Comparison of ENCODE assay signal across 9 cellular contexts in the genomic region with DNA sequence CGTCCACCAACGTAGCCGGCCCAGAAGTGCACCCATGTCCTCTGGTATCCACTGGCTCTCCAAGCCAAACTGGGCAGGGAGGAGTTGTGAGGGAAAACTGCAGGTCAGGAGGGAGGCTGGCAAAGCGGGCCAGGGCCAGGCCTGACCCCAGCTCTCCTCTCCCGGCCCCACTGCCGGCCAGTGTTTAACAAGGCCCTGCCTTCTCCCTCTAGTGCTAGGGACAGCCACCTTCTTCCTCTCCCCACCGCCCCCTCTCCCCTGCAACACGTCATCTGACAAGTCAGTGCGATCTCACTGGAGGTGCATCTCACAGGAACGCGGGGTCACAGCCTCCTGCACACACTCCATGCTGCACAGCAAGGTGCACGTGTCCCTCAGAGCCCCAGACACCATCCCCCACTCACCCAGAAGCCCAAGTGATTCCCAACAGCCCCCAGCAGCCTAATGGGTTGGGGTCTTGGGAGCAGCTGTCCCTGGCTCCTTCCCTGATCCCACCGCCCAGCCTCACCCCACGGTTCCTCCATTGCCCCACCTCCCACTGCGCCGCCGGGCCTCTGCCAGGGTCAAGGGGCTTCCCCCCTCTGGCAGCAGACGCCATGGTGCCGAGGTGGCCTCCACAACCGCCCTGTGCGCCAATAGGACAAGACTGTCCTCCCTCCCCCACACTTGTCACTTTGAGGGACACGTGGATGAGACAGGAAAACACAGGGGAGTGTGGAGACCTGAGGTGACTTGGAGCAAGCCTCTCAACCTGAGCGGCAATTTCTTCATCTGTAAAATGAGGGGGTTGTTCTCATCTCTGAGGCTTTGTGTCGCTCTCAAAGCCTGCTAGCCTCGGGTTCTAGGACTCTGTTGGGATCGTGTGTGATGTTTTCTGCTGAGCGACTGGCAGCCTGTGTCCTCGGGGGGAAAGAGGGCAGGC. TPM values are rescaled to one million over a fixed set of nuclear protein-coding genes. Genes with fewer than 3 reads are reported as not detected.
A peak's percentile ranks its signal among the peaks of the same experiment; 100 is the strongest.
DNase-seq lines count a peak whose midpoint lies in the region; ATAC-seq and TF ChIP-seq lines count a peak whose summit lies in the region.
"Had no signal": no experiment of that assay in that cellular context is flagged by ENCODE, and none has a peak within 500 bp of the region (broad histone marks: within the 10 kb centered on the region; RNA-seq: fewer than 3 reads in every experiment).

No MANE protein-coding gene starts in this region.

- 84% methylated on average over 20 of the region's 28 CpGs for WGBS in suprapubic skin

- TF ChIP-seq CTCF in cardiac muscle cell (IDR thresholded peaks at IDR 0.05; ENCODE audit: low read depth, low read length) (no peak), WTC11 (IDR thresholded peaks at IDR 0.05) (no peak), suprapubic skin (IDR thresholded peaks at IDR 0.05) (no peak), CD14-positive monocyte (IDR thresholded peaks at IDR 0.05) (no peak)

- H3K27ac ChIP-seq in cardiac muscle cell: no peak overlapping the region
- no peak overlapping the region for H3K27ac ChIP-seq in suprapubic skin

- no peak for ATAC-seq in WTC11

- intact Hi-C loops in cardiac septum (cut with DNase I) (loop anchor here (5.0 kb wide), 1 partner anchor 137 kb away; no protein-coding TSS in a partner anchor), CD14-positive monocyte (cut with micrococcal nuclease) (no loop called here)
- intact Hi-C loops in activated T-helper 2 cell treated with anti-CD3 and anti-CD28 coated beads, Interferon-gamma antibody, Interleukin-2, Interleukin-4, amounts not matched to agents 10 μg/mL and 5 μg/mL and 100 μg/mL, durations not matched to agents 14 hours and 24 hours and 36 hours (cut with micrococcal nuclease): loop anchor here (5.0 kb wide), 1 partner anchor 137 kb away; no protein-coding TSS in a partner anchor

- DNase-seq in cardiac muscle cell (ENCODE audit: low read depth in 1 of 2, low spot score in 1 of 2): no peak
- DNase-seq in cardiac septum (ENCODE audit: low spot score): no peak
- no peak for DNase-seq in WTC11 (ENCODE audit: low spot score)
- no peak for DNase-seq in immature natural killer cell
- DNase-seq in suprapubic skin (ENCODE audit: low spot score in 2 of 2): no peak
- DNase-seq in NCI-H345 (lab: John Stamatoyannopoulos, UW): no peak
- no peak for DNase-seq in activated T-helper 2 cell treated with anti-CD3 and anti-CD28 coated beads, Interferon-gamma antibody, Interleukin-2, Interleukin-4, amounts not matched to agents 10 μg/mL and 5 μg/mL and 100 μg/mL, durations not matched to agents 14 hours and 24 hours and 36 hours (ENCODE audit: low spot score)
- no peak for DNase-seq in CD14-positive monocyte (ENCODE audit: low spot score)

- H3K27me3 ChIP-seq in cardiac muscle cell (peaks cover 11% of the 10 kb centered on the region), suprapubic skin (peaks cover 22% of the 10 kb centered on the region)

- H3K4me1 ChIP-seq in cardiac muscle cell (ENCODE audit: low read depth) (no peaks in the 10 kb centered on the region), suprapubic skin (peaks cover 33% of the 10 kb centered on the region)

- TF ChIP-seq EP300 in suprapubic skin (IDR thresholded peaks at IDR 0.05): no peak

- CTCF ChIA-PET in WTC11 (lab: Charles Lee): interaction anchor here (0.8 to 11.3 kb wide), 7 partner anchors 22 to 373 kb away, joined by 3 to 298 read pairs (median 23); partner anchors contain the start of gene CYB561

- no peaks in the 10 kb centered on the region for H3K9me3 ChIP-seq in cardiac muscle cell (ENCODE audit: low read depth)
- H3K9me3 ChIP-seq in suprapubic skin: no peaks in the 10 kb centered on the region

- H3K4me3 ChIP-seq in cardiac muscle cell (peak overlapping the region; percentile 54), suprapubic skin (peak overlapping the region; percentile 64)

- no peaks in the 10 kb centered on the region for H3K36me3 ChIP-seq in cardiac muscle cell
- H3K36me3 ChIP-seq in suprapubic skin: no peaks in the 10 kb centered on the region

- H3K36me3 Mint-ChIP-seq in WTC11 (no peaks in the 10 kb centered on the region), immature natural killer cell (no peaks in the 10 kb centered on the region), CD14-positive monocyte (peaks cover 3 to 6% of the 10 kb centered on the region in 2 donors)
- H3K36me3 Mint-ChIP-seq in activated T-helper 2 cell treated with anti-CD3 and anti-CD28 coated beads, Interferon-gamma antibody, Interleukin-2, Interleukin-4, amounts not matched to agents 10 μg/mL and 5 μg/mL and 100 μg/mL, durations not matched to agents 14 hours and 24 hours and 36 hours (ENCODE audit: low read depth): no peaks in the 10 kb centered on the region

- TF ChIP-seq POLR2A in suprapubic skin (IDR thresholded peaks at IDR 0.05): no peak

- H3K4me1 Mint-ChIP-seq in WTC11: peaks cover 32% of the 10 kb centered on the region
- peaks cover 0 to 7% of the 10 kb centered on the region in 2 donors for H3K4me1 Mint-ChIP-seq in immature natural killer cell
- H3K4me1 Mint-ChIP-seq in activated T-helper 2 cell treated with anti-CD3 and anti-CD28 coated beads, Interferon-gamma antibody, Interleukin-2, Interleukin-4, amounts not matched to agents 10 μg/mL and 5 μg/mL and 100 μg/mL, durations not matched to agents 14 hours and 24 hours and 36 hours (ENCODE audit: low read depth): peaks cover 2% of the 10 kb centered on the region
- peaks cover 14% of the 10 kb centered on the region for H3K4me1 Mint-ChIP-seq in CD14-positive monocyte

- peaks cover 28% of the 10 kb centered on the region for H3K27me3 Mint-ChIP-seq in WTC11 (ENCODE audit: low read depth)
- peaks cover 5 to 19% (median 19%) of the 10 kb centered on the region in 3 donors for H3K27me3 Mint-ChIP-seq in immature natural killer cell (ENCODE audit: low read depth in 3 of 3)
- H3K27me3 Mint-ChIP-seq in activated T-helper 2 cell treated with anti-CD3 and anti-CD28 coated beads, Interferon-gamma antibody, Interleukin-2, Interleukin-4, amounts not matched to agents 10 μg/mL and 5 μg/mL and 100 μg/mL, durations not matched to agents 14 hours and 24 hours and 36 hours (ENCODE audit: low read depth): peaks cover 38% of the 10 kb centered on the region
- H3K27me3 Mint-ChIP-seq in CD14-positive monocyte (ENCODE audit: low read depth in 3 of 3): peaks cover 45 to 67% (median 46%) of the 10 kb centered on the region in 3 donors

- POLR2A ChIA-PET in WTC11 (lab: Charles Lee): interaction anchor here (0.9 kb wide), 1 partner anchor 33 kb away, joined by 3 read pairs; no protein-coding TSS in a partner anchor

- H3K4me3 Mint-ChIP-seq in WTC11 (peak overlapping the region; percentile 66), immature natural killer cell (peak overlapping the region; percentile 38 to 69 (median 55)), CD14-positive monocyte (peak overlapping the region in 1 of 2 donors; percentile 78)
- no peak overlapping the region for H3K4me3 Mint-ChIP-seq in activated T-helper 2 cell treated with anti-CD3 and anti-CD28 coated beads, Interferon-gamma antibody, Interleukin-2, Interleukin-4, amounts not matched to agents 10 μg/mL and 5 μg/mL and 100 μg/mL, durations not matched to agents 14 hours and 24 hours and 36 hours (ENCODE audit: low read depth)

- H3K9me3 Mint-ChIP-seq in WTC11: no peaks in the 10 kb centered on the region
- H3K9me3 Mint-ChIP-seq in immature natural killer cell: no peaks in the 10 kb centered on the region
- no peaks in the 10 kb centered on the region for H3K9me3 Mint-ChIP-seq in activated T-helper 2 cell treated with anti-CD3 and anti-CD28 coated beads, Interferon-gamma antibody, Interleukin-2, Interleukin-4, amounts not matched to agents 10 μg/mL and 5 μg/mL and 100 μg/mL, durations not matched to agents 14 hours and 24 hours and 36 hours
- H3K9me3 Mint-ChIP-seq in CD14-positive monocyte: peaks cover 0 to 22% (median 4%) of the 10 kb centered on the region in 7 donors

- H3K27ac Mint-ChIP-seq in WTC11 (no peak overlapping the region), immature natural killer cell (no peak overlapping the region), CD14-positive monocyte (no peak overlapping the region)
- no peak overlapping the region for H3K27ac Mint-ChIP-seq in activated T-helper 2 cell treated with anti-CD3 and anti-CD28 coated beads, Interferon-gamma antibody, Interleukin-2, Interleukin-4, amounts not matched to agents 10 μg/mL and 5 μg/mL and 100 μg/mL, durations not matched to agents 14 hours and 24 hours and 36 hours

TF ChIP-seq in WTC11, 78 proteins besides CTCF, POLR2A, EP300 and RAD21:
- TF ChIP-seq, protein P1, sequence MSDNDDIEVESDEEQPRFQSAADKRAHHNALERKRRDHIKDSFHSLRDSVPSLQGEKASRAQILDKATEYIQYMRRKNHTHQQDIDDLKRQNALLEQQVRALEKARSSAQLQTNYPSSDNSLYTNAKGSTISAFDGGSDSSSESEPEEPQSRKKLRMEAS (CRISPR knock-in tag; IDR thresholded peaks at IDR 0.05): 0 out of 2 replicates have a peak, but pooled peaks have one; percentile 48
- 0 out of 2 replicates have a peak, but pooled peaks have one; percentile 78 for TF ChIP-seq FOXP1 (CRISPR knock-in tag; IDR thresholded peaks at IDR 0.05; ENCODE audit: borderline replicate concordance)
- no peak for TF ChIP-seq JAZF1 (CRISPR knock-in tag; IDR thresholded peaks at IDR 0.05)

RNA-seq across cellular contexts. Expression of gene ACE, which starts 1.1 kb away (rescaled TPM):
- 2.1 and 3.2 TPM in 2 replicates for total RNA-seq in cardiac muscle cell
- polyA plus RNA-seq in cardiac muscle cell: 1.8 and 2.5 TPM in 2 replicates
- 11.6 TPM for total RNA-seq in cardiac septum
- 7.0 to 8.1 TPM (median 7.8 TPM) in 3 replicates for total RNA-seq in WTC11 (2021)
- under 1 TPM in 1 of 3 donors, not detected in 2; 0.28 TPM for polyA plus RNA-seq in immature natural killer cell
- total RNA-seq in suprapubic skin: 1 to 10 TPM in 3 of 4 donors, under 1 TPM in 1; 0.79 to 6.3 (median 4.0) TPM
- total RNA-seq in activated T-helper 2 cell treated with anti-CD3 and anti-CD28 coated beads, Interferon-gamma antibody, Interleukin-2, Interleukin-4, amounts not matched to agents 10 μg/mL and 5 μg/mL and 100 μg/mL, durations not matched to agents 14 hours and 24 hours and 36 hours: not detected in 2 replicates
- polyA plus RNA-seq in CD14-positive monocyte: not detected

RNA-seq across cellular contexts. Expression of gene CYB561, which starts 29.6 kb away (rescaled TPM):
- total RNA-seq in cardiac muscle cell (7.4 and 11.3 TPM in 2 replicates), cardiac septum (6.8 TPM), WTC11 (2021) (27.0 to 35.1 TPM (median 28.7 TPM) in 3 replicates), suprapubic skin (10 to 100 TPM; 36.9 to 87.9 (median 56.4) TPM)
- polyA plus RNA-seq in cardiac muscle cell (7.4 and 21.5 TPM in 2 replicates), immature natural killer cell (10 to 100 TPM; 13.7 to 22.4 (median 21.0) TPM), CD14-positive monocyte (1 to 10 TPM; 5.2 to 8.3 TPM)
- total RNA-seq in activated T-helper 2 cell treated with anti-CD3 and anti-CD28 coated beads, Interferon-gamma antibody, Interleukin-2, Interleukin-4, amounts not matched to agents 10 μg/mL and 5 μg/mL and 100 μg/mL, durations not matched to agents 14 hours and 24 hours and 36 hours: 0.41 and 0.57 TPM in 2 replicates

RNA-seq across cellular contexts. Expression of gene KCNH6, which starts 47.4 kb away (rescaled TPM):
- total RNA-seq in cardiac muscle cell (0.06 and 0.11 TPM in 2 replicates), cardiac septum (not detected), WTC11 (2021) (2.1 to 2.4 TPM (median 2.3 TPM) in 3 replicates), suprapubic skin (not detected)
- polyA plus RNA-seq in cardiac muscle cell (0.44 TPM in 1 of 2 replicates, not detected in the other), immature natural killer cell (not detected), CD14-positive monocyte (not detected)
- total RNA-seq in activated T-helper 2 cell treated with anti-CD3 and anti-CD28 coated beads, Interferon-gamma antibody, Interleukin-2, Interleukin-4, amounts not matched to agents 10 μg/mL and 5 μg/mL and 100 μg/mL, durations not matched to agents 14 hours and 24 hours and 36 hours: not detected in 2 replicates
- total RNA-seq: dermis blood vessel endothelial cell had no signal

Comparison
In these comparisons a context has a peak if more than half of its experiments do, and no peak if none do; other contexts are left out.
1. intact Hi-C loops: an anchor here in cardiac septum (5.0 kb wide) and activated T-helper 2 cell treated with anti-CD3 and anti-CD28 coated beads, Interferon-gamma antibody, Interleukin-2, Interleukin-4, amounts not matched to agents 10 μg/mL and 5 μg/mL and 100 μg/mL, durations not matched to agents 14 hours and 24 hours and 36 hours (5.0 kb wide); none called in CD14-positive monocyte.